15 cellular contexts compared by ENCODE assay signal in genomic region chr16:77585852-77586251, GRCh38.
DNase-seq lines count a peak whose midpoint lies in the region; ATAC-seq and TF ChIP-seq lines count a peak whose summit lies in the region.
"Had no signal": no experiment of that assay in that cellular context is flagged by ENCODE, and none has a peak within 500 bp of the region (broad histone marks: within the 10 kb centered on the region; RNA-seq: fewer than 3 reads in every experiment).

No MANE protein-coding gene starts in this region.

- H3K9me3 Mint-ChIP-seq in activated T-cell treated with anti-CD3 and anti-CD28 coated beads, Interleukin-2, amount 50 U/mL, for 72 hours: no peaks in the 10 kb centered on the region
- no peaks in the 10 kb centered on the region for H3K9me3 Mint-ChIP-seq in stimulated activated effector memory CD8-positive, alpha-beta T cell treated with anti-CD3 and anti-CD28 coated beads, Interleukin-12 subunit alpha, Interleukin-12 subunit beta, amount 100 ng/mL, for 72 hours
- H3K9me3 Mint-ChIP-seq in activated CD8-positive, alpha-beta T cell treated with anti-CD3 and anti-CD28 coated beads, Interleukin-2, amount 10 ng/mL, durations not matched to agents 7 days and 5 days (ENCODE audit: insufficient read depth): no peaks in the 10 kb centered on the region
- H3K9me3 Mint-ChIP-seq: activated CD8-positive, alpha-beta T cell treated with anti-CD3 and anti-CD28 coated beads for 36 hours; effector memory CD8-positive, alpha-beta T cell had no signal

- TF ChIP-seq POLR2A in esophagus muscularis mucosa (IDR thresholded peaks at IDR 0.05; ENCODE audit: low read depth): no peak

- H3K9me3 ChIP-seq in esophagus muscularis mucosa: no peaks in the 10 kb centered on the region
- H3K9me3 ChIP-seq: right lobe of liver, tibial artery had no signal

- no peaks in the 10 kb centered on the region for H3K36me3 ChIP-seq in esophagus muscularis mucosa
- H3K36me3 ChIP-seq: right lobe of liver, tibial artery had no signal

- H3K4me3 Mint-ChIP-seq in activated T-cell treated with anti-CD3 and anti-CD28 coated beads, Interleukin-2, amount 50 U/mL, for 72 hours: peak overlapping the region in 1 of 2 donors; percentile 34
- H3K4me3 Mint-ChIP-seq in stimulated activated effector memory CD8-positive, alpha-beta T cell treated with anti-CD3 and anti-CD28 coated beads, Interleukin-12 subunit alpha, Interleukin-12 subunit beta, amount 100 ng/mL, for 72 hours: no peak overlapping the region
- no peak overlapping the region for H3K4me3 Mint-ChIP-seq in activated CD8-positive, alpha-beta T cell treated with anti-CD3 and anti-CD28 coated beads, Interleukin-2, amount 10 ng/mL, durations not matched to agents 7 days and 5 days
- H3K4me3 Mint-ChIP-seq: activated CD8-positive, alpha-beta T cell treated with anti-CD3 and anti-CD28 coated beads for 36 hours; effector memory CD8-positive, alpha-beta T cell had no signal

- DNase-seq in activated T-cell treated with anti-CD3 and anti-CD28 coated beads, Interleukin-2, amount 50 U/mL, for 72 hours: peak in 1 of 2 donors; percentile 5
- no peak for DNase-seq in activated T-cell treated with anti-CD3 and anti-CD28 coated beads, Interleukin-2, amount 50 U/mL, for 48 hours
- DNase-seq in SW 1271 (lab: John Stamatoyannopoulos, UW): peak; percentile 51 to 79
- DNase-seq in esophagus muscularis mucosa (ENCODE audit: extremely low spot score): no peak
- DNase-seq in stimulated activated effector memory CD8-positive, alpha-beta T cell treated with anti-CD3 and anti-CD28 coated beads, Interleukin-12 subunit alpha, Interleukin-12 subunit beta, amount 100 ng/mL, for 72 hours (ENCODE audit: low spot score in 2 of 2): no peak
- no peak for DNase-seq in activated CD8-positive, alpha-beta T cell treated with anti-CD3 and anti-CD28 coated beads, Interleukin-2, amount 10 ng/mL, durations not matched to agents 7 days and 5 days
- DNase-seq in NCI-H2029 (lab: John Stamatoyannopoulos, UW): no peak
- DNase-seq in UCSD-AML1 (lab: John Stamatoyannopoulos, UW; ENCODE audit: unreplicated experiment): no peak
- DNase-seq: activated CD8-positive, alpha-beta T cell treated with anti-CD3 and anti-CD28 coated beads for 36 hours; AML-193; effector memory CD8-positive, alpha-beta T cell; NCI-H146; NCI-H774; right lobe of liver; tibial artery had no signal

- ATAC-seq in activated T-cell treated with anti-CD3 and anti-CD28 coated beads, Interleukin-2, amount 50 U/mL, for 72 hours (replicated peaks in 1 of 2): peak; percentile 39 to 54
- peak; percentile 50 for ATAC-seq in stimulated activated effector memory CD8-positive, alpha-beta T cell treated with anti-CD3 and anti-CD28 coated beads, Interleukin-12 subunit alpha, Interleukin-12 subunit beta, amount 100 ng/mL, for 72 hours
- ATAC-seq in activated CD8-positive, alpha-beta T cell treated with anti-CD3 and anti-CD28 coated beads, Interleukin-2, amount 10 ng/mL, durations not matched to agents 7 days and 5 days: no peak
- ATAC-seq: activated CD8-positive, alpha-beta T cell treated with anti-CD3 and anti-CD28 coated beads for 36 hours; effector memory CD8-positive, alpha-beta T cell had no signal

- peak overlapping the region in 3 of 4 donors; percentile 11 to 44 (median 34) for H3K27ac ChIP-seq in esophagus muscularis mucosa (replicated peaks in 1 of 4)
- H3K27ac ChIP-seq: right lobe of liver, tibial artery had no signal

- POLR2A ChIA-PET in activated CD8-positive, alpha-beta T cell treated with anti-CD3 and anti-CD28 coated beads, Interleukin-2, amount 10 ng/mL, durations not matched to agents 7 days and 5 days (lab: Charles Lee): no interaction called here

- H3K27me3 ChIP-seq in esophagus muscularis mucosa: peaks cover 0 to 27% (median 0%) of the 10 kb centered on the region in 4 donors
- H3K27me3 ChIP-seq: right lobe of liver had no signal

- no peaks in the 10 kb centered on the region for H3K4me1 ChIP-seq in esophagus muscularis mucosa
- H3K4me1 ChIP-seq: right lobe of liver, tibial artery had no signal

- H3K4me1 Mint-ChIP-seq in activated T-cell treated with anti-CD3 and anti-CD28 coated beads, Interleukin-2, amount 50 U/mL, for 72 hours (ENCODE audit: low read depth): peaks cover 11% of the 10 kb centered on the region
- H3K4me1 Mint-ChIP-seq in stimulated activated effector memory CD8-positive, alpha-beta T cell treated with anti-CD3 and anti-CD28 coated beads, Interleukin-12 subunit alpha, Interleukin-12 subunit beta, amount 100 ng/mL, for 72 hours: peaks cover 9% of the 10 kb centered on the region
- no peaks in the 10 kb centered on the region for H3K4me1 Mint-ChIP-seq in activated CD8-positive, alpha-beta T cell treated with anti-CD3 and anti-CD28 coated beads, Interleukin-2, amount 10 ng/mL, durations not matched to agents 7 days and 5 days (ENCODE audit: low read depth)

- intact Hi-C loops in esophagus muscularis mucosa (cut with DNase I): no loop called here

- no peak for TF ChIP-seq EP300 in esophagus muscularis mucosa (IDR thresholded peaks at IDR 0.05)

- no peak overlapping the region for H3K4me3 ChIP-seq in esophagus muscularis mucosa
- H3K4me3 ChIP-seq: right lobe of liver, tibial artery had no signal

- H3K36me3 Mint-ChIP-seq in activated T-cell treated with anti-CD3 and anti-CD28 coated beads, Interleukin-2, amount 50 U/mL, for 72 hours (ENCODE audit: insufficient read depth in 2 of 2): no peaks in the 10 kb centered on the region
- H3K36me3 Mint-ChIP-seq in stimulated activated effector memory CD8-positive, alpha-beta T cell treated with anti-CD3 and anti-CD28 coated beads, Interleukin-12 subunit alpha, Interleukin-12 subunit beta, amount 100 ng/mL, for 72 hours: no peaks in the 10 kb centered on the region
- no peaks in the 10 kb centered on the region for H3K36me3 Mint-ChIP-seq in activated CD8-positive, alpha-beta T cell treated with anti-CD3 and anti-CD28 coated beads, Interleukin-2, amount 10 ng/mL, durations not matched to agents 7 days and 5 days (ENCODE audit: low read depth)

- peaks cover 47% of the 10 kb centered on the region for H3K27me3 Mint-ChIP-seq in activated T-cell treated with anti-CD3 and anti-CD28 coated beads, Interleukin-2, amount 50 U/mL, for 72 hours (ENCODE audit: low read depth)
- H3K27me3 Mint-ChIP-seq in activated CD8-positive, alpha-beta T cell treated with anti-CD3 and anti-CD28 coated beads, Interleukin-2, amount 10 ng/mL, durations not matched to agents 7 days and 5 days (ENCODE audit: low read depth): peaks cover 5% of the 10 kb centered on the region

- CTCF ChIA-PET in activated CD8-positive, alpha-beta T cell treated with anti-CD3 and anti-CD28 coated beads, Interleukin-2, amount 10 ng/mL, durations not matched to agents 7 days and 5 days (lab: Charles Lee): interaction anchor here (0.7 to 6.3 kb wide), 4 partner anchors 21 to 1688 kb away, joined by 3 to 114 read pairs (median 3); no protein-coding TSS in a partner anchor

- no peak for TF ChIP-seq CTCF in esophagus muscularis mucosa (IDR thresholded peaks at IDR 0.05)

- WGBS in esophagus muscularis mucosa: 46% methylated on average over 2 of the region's 2 CpGs

- no peak overlapping the region for H3K27ac Mint-ChIP-seq in activated T-cell treated with anti-CD3 and anti-CD28 coated beads, Interleukin-2, amount 50 U/mL, for 72 hours
- no peak overlapping the region for H3K27ac Mint-ChIP-seq in stimulated activated effector memory CD8-positive, alpha-beta T cell treated with anti-CD3 and anti-CD28 coated beads, Interleukin-12 subunit alpha, Interleukin-12 subunit beta, amount 100 ng/mL, for 72 hours
- no peak overlapping the region for H3K27ac Mint-ChIP-seq in activated CD8-positive, alpha-beta T cell treated with anti-CD3 and anti-CD28 coated beads, Interleukin-2, amount 10 ng/mL, durations not matched to agents 7 days and 5 days
- H3K27ac Mint-ChIP-seq: activated CD8-positive, alpha-beta T cell treated with anti-CD3 and anti-CD28 coated beads for 36 hours; effector memory CD8-positive, alpha-beta T cell had no signal

Comparison
In these comparisons a context has a peak if more than half of its experiments do, and no peak if none do; other contexts are left out.
1. DNase-seq: peak in SW 1271 (2 of 2); none in activated T-cell treated with anti-CD3 and anti-CD28 coated beads, Interleukin-2, amount 50 U/mL, for 48 hours (0 of 2), esophagus muscularis mucosa (single experiment), stimulated activated effector memory CD8-positive, alpha-beta T cell treated with anti-CD3 and anti-CD28 coated beads, Interleukin-12 subunit alpha, Interleukin-12 subunit beta, amount 100 ng/mL, for 72 hours (0 of 2), activated CD8-positive, alpha-beta T cell treated with anti-CD3 and anti-CD28 coated beads, Interleukin-2, amount 10 ng/mL, durations not matched to agents 7 days and 5 days (single experiment), NCI-H2029 (single experiment) and UCSD-AML1 (single experiment).